Comparison of ENCODE assay signal across 28 cellular contexts in genomic region chr1:95255826-95256225, GRCh38.
"Had no signal": no experiment of that assay in that cellular context is flagged by ENCODE, and none has a peak within 500 bp of the region (broad histone marks: within the 10 kb centered on the region; RNA-seq: fewer than 3 reads in every experiment).

No MANE protein-coding gene starts in this region.

- H3K4me3 ChIP-seq: stomach, suprapubic skin, testis, thoracic aorta, thyroid gland, tibial artery, tibial nerve, transverse colon, upper lobe of left lung, uterus, vagina had no signal

- H3K4me1 ChIP-seq: stomach, suprapubic skin, testis, tibial artery, tibial nerve, transverse colon, upper lobe of left lung, uterus, vagina had no signal

- H3K4me3 Mint-ChIP-seq: stimulated activated effector memory CD8-positive, alpha-beta T cell treated with anti-CD3 and anti-CD28 coated beads, Interleukin-12 subunit alpha, Interleukin-12 subunit beta, amount 100 ng/mL, for 72 hours; stimulated activated memory B cell treated with anti-CD40 and anti-IgM and Interleukin-4, amounts not matched to agents 10 μg/mL and 1 μg/mL and 100 μg/mL, for 72 hours; stimulated activated naive B cell treated with anti-CD40 and anti-IgM and Interleukin-4, amounts not matched to agents 10 μg/mL and 1 μg/mL and 100 μg/mL, for 72 hours; stimulated activated naive CD8-positive, alpha-beta T cell treated with anti-CD3 and anti-CD28 coated beads, Interleukin-15, amount 100 ng/mL, for 72 hours; stimulated activated naive CD8-positive, alpha-beta T cell treated with anti-CD3 and anti-CD28 coated beads, Interleukin-15, Interleukin-2, amounts not matched to agents 100 ng/mL and 50 ng/mL, for 24 hours; type B pancreatic cell had no signal

- H3K27me3 Mint-ChIP-seq: stimulated activated memory B cell treated with anti-CD40 and anti-IgM and Interleukin-4, amounts not matched to agents 10 μg/mL and 1 μg/mL and 100 μg/mL, for 72 hours; stimulated activated naive B cell treated with anti-CD40 and anti-IgM and Interleukin-4, amounts not matched to agents 10 μg/mL and 1 μg/mL and 100 μg/mL, for 72 hours; stimulated activated naive CD8-positive, alpha-beta T cell treated with anti-CD3 and anti-CD28 coated beads, Interleukin-15, amount 100 ng/mL, for 72 hours; stimulated activated naive CD8-positive, alpha-beta T cell treated with anti-CD3 and anti-CD28 coated beads, Interleukin-15, Interleukin-2, amounts not matched to agents 100 ng/mL and 50 ng/mL, for 24 hours; type B pancreatic cell had no signal

- H3K27me3 ChIP-seq: stomach, suprapubic skin, testis, thyroid gland, tibial artery, tibial nerve, transverse colon, upper lobe of left lung, uterus, vagina had no signal

- ATAC-seq: stimulated activated effector memory CD8-positive, alpha-beta T cell treated with anti-CD3 and anti-CD28 coated beads, Interleukin-12 subunit alpha, Interleukin-12 subunit beta, amount 100 ng/mL, for 72 hours; stimulated activated memory B cell treated with anti-CD40 and anti-IgM and Interleukin-4, amounts not matched to agents 10 μg/mL and 1 μg/mL and 100 μg/mL, for 72 hours; stimulated activated naive B cell treated with anti-CD40 and anti-IgM and Interleukin-4, amounts not matched to agents 10 μg/mL and 1 μg/mL and 100 μg/mL, for 72 hours; stimulated activated naive CD8-positive, alpha-beta T cell treated with anti-CD3 and anti-CD28 coated beads, Interleukin-15, amount 100 ng/mL, for 72 hours; stimulated activated naive CD8-positive, alpha-beta T cell treated with anti-CD3 and anti-CD28 coated beads, Interleukin-15, Interleukin-2, amounts not matched to agents 100 U/mL and 50 U/mL, for 24 hours had no signal

- DNase-seq: stimulated activated CD4-positive, alpha-beta T cell treated with anti-CD3 and anti-CD28 coated beads, Interleukin-2, amount 100 ng/mL, for 48 hours; stimulated activated CD4-positive, alpha-beta T cell treated with anti-CD3 and anti-CD28 coated beads, Interleukin-4, amount 100 ng/mL, for 1 hour; stimulated activated CD4-positive, alpha-beta T cell treated with anti-CD3 and anti-CD28 coated beads, Interleukin-4, amount 100 ng/mL, for 24 hours; stimulated activated CD4-positive, alpha-beta T cell treated with anti-CD3 and anti-CD28 coated beads, Interleukin-4, amount 100 ng/mL, for 4 hours; stimulated activated CD8-positive, alpha-beta memory T cell treated with anti-CD3 and anti-CD28 coated beads, Interleukin-4, amount 100 ng/mL, for 48 hours; stimulated activated naive B cell treated with anti-CD40 and anti-IgM and Interleukin-4, amounts not matched to agents 10 μg/mL and 1 μg/mL and 100 μg/mL, for 72 hours; stimulated activated naive CD4-positive, alpha-beta T cell; stimulated activated naive CD4-positive, alpha-beta T cell treated with Interleukin-2 at 50 U/mL for 16 hours; stimulated activated naive CD8-positive, alpha-beta T cell treated with anti-CD3 and anti-CD28 coated beads, Interleukin-15, amount 100 ng/mL, for 72 hours; stimulated activated naive CD8-positive, alpha-beta T cell treated with anti-CD3 and anti-CD28 coated beads, Interleukin-15, Interleukin-2, amounts not matched to agents 100 U/mL and 50 U/mL, for 24 hours; stomach; substantia nigra; testis; thyroid gland; tibial artery; transverse colon; trophoblast cell; upper lobe of left lung; uterus had no signal

- H3K27ac Mint-ChIP-seq: stimulated activated effector memory CD8-positive, alpha-beta T cell treated with anti-CD3 and anti-CD28 coated beads, Interleukin-12 subunit alpha, Interleukin-12 subunit beta, amount 100 ng/mL, for 72 hours; stimulated activated memory B cell treated with anti-CD40 and anti-IgM and Interleukin-4, amounts not matched to agents 10 μg/mL and 1 μg/mL and 100 μg/mL, for 72 hours; stimulated activated naive B cell treated with anti-CD40 and anti-IgM and Interleukin-4, amounts not matched to agents 10 μg/mL and 1 μg/mL and 100 μg/mL, for 72 hours; stimulated activated naive CD8-positive, alpha-beta T cell treated with anti-CD3 and anti-CD28 coated beads, Interleukin-15, amount 100 ng/mL, for 72 hours; stimulated activated naive CD8-positive, alpha-beta T cell treated with anti-CD3 and anti-CD28 coated beads, Interleukin-15, Interleukin-2, amounts not matched to agents 100 ng/mL and 50 ng/mL, for 24 hours; type B pancreatic cell had no signal

- H3K36me3 ChIP-seq: thyroid gland, transverse colon, uterus, vagina had no signal

- H3K9me3 Mint-ChIP-seq: stimulated activated naive CD8-positive, alpha-beta T cell treated with anti-CD3 and anti-CD28 coated beads, Interleukin-15, Interleukin-2, amounts not matched to agents 100 ng/mL and 50 ng/mL, for 24 hours; type B pancreatic cell had no signal

- FAIRE-seq: urothelium cell line had no signal

- H3K4me1 Mint-ChIP-seq: stimulated activated effector memory CD8-positive, alpha-beta T cell treated with anti-CD3 and anti-CD28 coated beads, Interleukin-12 subunit alpha, Interleukin-12 subunit beta, amount 100 ng/mL, for 72 hours; stimulated activated naive CD8-positive, alpha-beta T cell treated with anti-CD3 and anti-CD28 coated beads, Interleukin-15, amount 100 ng/mL, for 72 hours had no signal

- H3K9me3 ChIP-seq: stomach, suprapubic skin, testis, thoracic aorta, thyroid gland, tibial artery, transverse colon, upper lobe of left lung, uterus, vagina had no signal

- H3K27ac ChIP-seq: stomach, suprapubic skin, testis, thoracic aorta, thyroid gland, tibial artery, tibial nerve, transverse colon, upper lobe of left lung, uterus, vagina had no signal
